ENCODE assay signal across 9 cellular contexts in genomic region chr12:56084958-56085543, GRCh38. TPM values are rescaled to one million over a fixed set of nuclear protein-coding genes. Genes with fewer than 3 reads are reported as not detected.
DNase-seq lines count a peak whose midpoint lies in the region; ATAC-seq, FAIRE-seq and TF ChIP-seq lines count a peak whose summit lies in the region.
"Had no signal": no experiment of that assay in that cellular context is flagged by ENCODE, and none has a peak within 500 bp of the region (broad histone marks: within the 10 kb centered on the region; RNA-seq: fewer than 3 reads in every experiment).

No MANE protein-coding gene starts in this region.

- ATAC-seq in HG03354 (IDR thresholded peaks at IDR 0.05; ENCODE audit: poor library complexity, severe bottlenecking, unreplicated experiment) = no peak
- ATAC-seq: mucosa of descending colon had no signal

- DNase-seq in SIG-M5 treated with dmso at 0.1 percent for 504 hours (lab: John Stamatoyannopoulos, UW; ENCODE audit: unreplicated experiment) = peak; percentile 50
- no peak for DNase-seq in SIG-M5 (lab: John Stamatoyannopoulos, UW)
- peak; percentile 46 for DNase-seq in NAMALWA (ENCODE audit: low spot score)
- DNase-seq in breast epithelium (ENCODE audit: low spot score in 2 of 2) = no peak
- DNase-seq in progenitor cell of endocrine pancreas (ENCODE audit: low spot score, unreplicated experiment) = no peak
- no peak for DNase-seq in kidney glomerular epithelial cell (lab: John Stamatoyannopoulos, UW)
- no peak for DNase-seq in GM12892 (ENCODE audit: insufficient read length)

- H3K4me1 Mint-ChIP-seq in progenitor cell of endocrine pancreas (ENCODE audit: low read depth) = peaks cover 24% of the 10 kb centered on the region

- no peak overlapping the region for H3K27ac Mint-ChIP-seq in progenitor cell of endocrine pancreas

- no peaks in the 10 kb centered on the region for H3K9me3 Mint-ChIP-seq in progenitor cell of endocrine pancreas (ENCODE audit: low read depth)

- peaks cover 0 to 9% of the 10 kb centered on the region in 2 donors for H3K4me1 ChIP-seq in breast epithelium

- no peak overlapping the region for H3K4me3 ChIP-seq in breast epithelium
- H3K4me3 ChIP-seq: mucosa of descending colon had no signal

- H3K36me3 ChIP-seq in breast epithelium = no peaks in the 10 kb centered on the region

- intact Hi-C loops in breast epithelium (cut with DNase I; ENCODE audit: low total_unique reads) = no loop called here

- H3K27me3 Mint-ChIP-seq in progenitor cell of endocrine pancreas = no peaks in the 10 kb centered on the region

- peak overlapping the region; percentile 31 to 32 for H3K27ac ChIP-seq in breast epithelium

- H3K4me3 Mint-ChIP-seq in progenitor cell of endocrine pancreas (ENCODE audit: low read depth) = no peak overlapping the region

- TF ChIP-seq CTCF in breast epithelium (IDR thresholded peaks at IDR 0.05) (no peak), progenitor cell of endocrine pancreas (IDR thresholded peaks at IDR 0.05; ENCODE audit: unreplicated experiment) (peak; percentile 42)

- H3K9me3 ChIP-seq in breast epithelium = no peaks in the 10 kb centered on the region
- H3K9me3 ChIP-seq: mucosa of descending colon had no signal

- FAIRE-seq in GM12892 (lab: Jason Lieb, UNC) = no peak

- TF ChIP-seq POLR2A in breast epithelium (IDR thresholded peaks at IDR 0.05) (no peak), GM12892 (IDR thresholded peaks at IDR 0.05; ENCODE audit: low read depth, low read length) (no peak)

- no peaks in the 10 kb centered on the region for H3K27me3 ChIP-seq in breast epithelium

- peaks cover 29% of the 10 kb centered on the region for H3K36me3 Mint-ChIP-seq in progenitor cell of endocrine pancreas (ENCODE audit: insufficient read depth)

RNA-seq across cellular contexts. Expression of gene ERBB3, which starts 5.1 kb away (rescaled TPM):
- total RNA-seq in breast epithelium = 100 to 1,000 TPM in 2 of 3 donors, under 1 TPM in 1; 0.48 to 187 (median 119) TPM
- total RNA-seq in progenitor cell of endocrine pancreas = 206 and 221 TPM in 2 replicates
- polyA plus RNA-seq in GM12892 (2012; ENCODE audit: missing spikeins) = 0.49 TPM

RNA-seq across cellular contexts. Expression of gene PA2G4, which starts 19.3 kb away (rescaled TPM):
- total RNA-seq in breast epithelium = 100 to 1,000 TPM in 2 of 3 donors, 10 to 100 TPM in 1; 94.4 to 134 (median 116) TPM
- 103 and 106 TPM in 2 replicates for total RNA-seq in progenitor cell of endocrine pancreas
- polyA plus RNA-seq in GM12892 (2012; ENCODE audit: missing spikeins) = 276 TPM

RNA-seq across cellular contexts. Expression of gene RPL41, which starts 31.4 kb away (rescaled TPM):
- total RNA-seq in breast epithelium (1,000 to 10,000 TPM; 3,675 to 5,580 (median 4,429) TPM), progenitor cell of endocrine pancreas (3,912 and 3,916 TPM in 2 replicates)
- polyA plus RNA-seq in GM12892 (2012; ENCODE audit: missing spikeins) = 8,175 TPM

RNA-seq across cellular contexts. Expression of gene ZC3H10, which starts 33.0 kb away (rescaled TPM):
- total RNA-seq in breast epithelium = 1 to 10 TPM; 3.6 to 4.8 (median 4.7) TPM
- total RNA-seq in progenitor cell of endocrine pancreas = 12.0 and 13.8 TPM in 2 replicates
- 2.7 TPM for polyA plus RNA-seq in GM12892 (2012; ENCODE audit: missing spikeins)

RNA-seq across cellular contexts. Expression of gene ESYT1, which starts 43.0 kb away (rescaled TPM):
- total RNA-seq in breast epithelium (100 to 1,000 TPM; 132 to 243 (median 146) TPM), progenitor cell of endocrine pancreas (102 TPM in 2 replicates)
- polyA plus RNA-seq in GM12892 (2012; ENCODE audit: missing spikeins) = 54.4 TPM

Comparison
In these comparisons a context has a peak if more than half of its experiments do, and no peak if none do; other contexts are left out.
1. DNase-seq: peak in SIG-M5 treated with dmso at 0.1 percent for 504 hours (single experiment) and NAMALWA (single experiment); none in SIG-M5 (single experiment), breast epithelium (0 of 2), progenitor cell of endocrine pancreas (single experiment), kidney glomerular epithelial cell (single experiment) and GM12892 (single experiment).